Comparison of ENCODE assay signal across 18 cellular contexts in the genomic region with DNA sequence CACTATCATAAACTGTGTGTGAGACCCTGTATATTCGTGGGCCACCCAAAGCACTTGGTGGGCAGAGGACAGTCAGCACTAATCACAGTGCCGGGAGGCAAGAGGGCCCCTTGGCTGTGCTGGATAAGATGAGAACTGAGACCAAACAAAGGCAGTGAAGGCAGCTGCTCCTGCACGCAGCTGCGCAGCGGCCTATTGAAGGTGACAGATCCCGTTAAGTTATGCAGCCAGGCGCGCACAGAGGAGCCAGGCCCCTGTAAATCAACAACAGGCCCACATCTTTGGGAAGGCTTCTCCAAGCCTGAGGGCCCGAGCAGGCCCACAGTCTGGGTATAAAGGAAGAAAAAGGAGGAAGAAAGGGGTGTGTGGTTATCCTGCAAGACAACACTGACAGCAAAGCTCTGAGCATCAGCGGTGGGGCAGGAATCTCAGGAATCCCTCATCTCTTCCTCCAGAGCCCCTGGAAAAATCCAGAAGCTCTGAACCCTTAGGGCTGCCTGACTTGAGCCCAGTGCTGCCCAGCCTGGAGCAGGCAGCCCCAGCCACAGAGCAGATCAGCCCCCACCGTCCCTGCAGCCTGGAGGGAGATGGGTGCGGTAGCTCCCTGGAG.
DNase-seq lines count a peak whose midpoint lies in the region; ATAC-seq and TF ChIP-seq lines count a peak whose summit lies in the region.
"Had no signal": no experiment of that assay in that cellular context is flagged by ENCODE, and none has a peak within 500 bp of the region (broad histone marks: within the 10 kb centered on the region; RNA-seq: fewer than 3 reads in every experiment).

No MANE protein-coding gene starts in this region.

- H3K27me3 Mint-ChIP-seq in Calu3 (ENCODE audit: unreplicated experiment) = no peaks in the 10 kb centered on the region

- no TSS peak for BruUV-seq in Calu3 (replicated peaks; lab: Mats Ljungman, UMichigan)

- TF ChIP-seq CTCF in Calu3 (IDR thresholded peaks at IDR 0.05; ENCODE audit: unreplicated experiment) = no peak

- no peaks in the 10 kb centered on the region for H3K4me1 Mint-ChIP-seq in Calu3 (ENCODE audit: low read depth, unreplicated experiment)
- H3K4me1 Mint-ChIP-seq: activated naive CD4-positive, alpha-beta T cell treated with anti-CD3 and anti-CD28 coated beads, Interleukin-2, amount 10 ng/mL, durations not matched to agents 7 days and 5 days; naive thymus-derived CD4-positive, alpha-beta T cell had no signal

- no peaks in the 10 kb centered on the region for H3K9me3 Mint-ChIP-seq in Calu3 (ENCODE audit: low read depth, unreplicated experiment)
- H3K9me3 Mint-ChIP-seq: activated naive CD4-positive, alpha-beta T cell treated with anti-CD3 and anti-CD28 coated beads, Interleukin-2, amount 10 ng/mL, durations not matched to agents 7 days and 5 days; CD8-positive, alpha-beta T cell had no signal

- no peaks in the 10 kb centered on the region for H3K36me3 ChIP-seq in SJCRH30
- no peaks in the 10 kb centered on the region for H3K36me3 ChIP-seq in skeletal muscle tissue (ENCODE audit: control insufficient read depth in 3 of 3, insufficient read depth in 3 of 3, low read length in 3 of 3)
- H3K36me3 ChIP-seq: right atrium auricular region, suprapubic skin had no signal

- DNase-seq in NCI-H748 (lab: John Stamatoyannopoulos, UW; ENCODE audit: unreplicated experiment) (peak; percentile 5), NCI-H748 treated with DMSO at 0.1 percent for 48 hours (lab: John Stamatoyannopoulos, UW) (no peak), SJCRH30 (peak; percentile 96 to 98), left kidney (ENCODE audit: low read depth, low spot score) (peak; percentile 83), Calu3 (no peak), pons (ENCODE audit: low spot score) (no peak)
- DNase-seq: 8988T; activated naive CD4-positive, alpha-beta T cell treated with anti-CD3 and anti-CD28 coated beads, Interleukin-2, amount 10 ng/mL, durations not matched to agents 7 days and 5 days; CD8-positive, alpha-beta T cell; effector CD8-positive, alpha-beta T cell; HFFc6; naive thymus-derived CD4-positive, alpha-beta T cell; NCI-H2081; stimulated activated CD4-positive, alpha-beta T cell treated with anti-CD3 and anti-CD28 coated beads, Interleukin-1b, Interleukin-23, amount 100 ng/mL, for 48 hours had no signal

- H3K9me3 ChIP-seq in SJCRH30 (replicated peaks) = peaks cover 11% of the 10 kb centered on the region
- no peaks in the 10 kb centered on the region for H3K9me3 ChIP-seq in skeletal muscle tissue (ENCODE audit: control insufficient read depth in 3 of 3, low read length in 3 of 3)
- H3K9me3 ChIP-seq: right atrium auricular region, suprapubic skin had no signal

- H3K4me1 ChIP-seq in SJCRH30 = peaks cover 33% of the 10 kb centered on the region
- H3K4me1 ChIP-seq in skeletal muscle tissue (ENCODE audit: control insufficient read depth in 3 of 3, insufficient read depth in 3 of 3, low read length in 3 of 3) = peaks cover 9 to 29% (median 28%) of the 10 kb centered on the region in 3 donors
- H3K4me1 ChIP-seq: suprapubic skin had no signal

- no peaks in the 10 kb centered on the region for H3K27me3 ChIP-seq in SJCRH30
- no peaks in the 10 kb centered on the region for H3K27me3 ChIP-seq in skeletal muscle tissue (ENCODE audit: control insufficient read depth in 3 of 3, insufficient read depth in 3 of 3, low read length in 3 of 3)
- H3K27me3 ChIP-seq: right atrium auricular region, suprapubic skin had no signal

- ATAC-seq in HG02938 (IDR thresholded peaks at IDR 0.05; ENCODE audit: unreplicated experiment) = no peak
- ATAC-seq: CD8-positive, alpha-beta T cell; naive thymus-derived CD4-positive, alpha-beta T cell had no signal

- intact Hi-C loops in Calu3 (cut with micrococcal nuclease; ENCODE audit: unreplicated experiment) = no loop called here

- peak overlapping the region; percentile 64 to 82 (median 71) for H3K9ac ChIP-seq in skeletal muscle tissue (ENCODE audit: low read depth in 1 of 3, low read length in 3 of 3)

- no peak overlapping the region for H3K27ac Mint-ChIP-seq in Calu3 (ENCODE audit: unreplicated experiment)
- H3K27ac Mint-ChIP-seq: activated naive CD4-positive, alpha-beta T cell treated with anti-CD3 and anti-CD28 coated beads, Interleukin-2, amount 10 ng/mL, durations not matched to agents 7 days and 5 days; CD8-positive, alpha-beta T cell; HFFc6; naive thymus-derived CD4-positive, alpha-beta T cell had no signal

- no peaks in the 10 kb centered on the region for H3K36me3 Mint-ChIP-seq in Calu3 (ENCODE audit: insufficient read depth, unreplicated experiment)
- H3K36me3 Mint-ChIP-seq: activated naive CD4-positive, alpha-beta T cell treated with anti-CD3 and anti-CD28 coated beads, Interleukin-2, amount 10 ng/mL, durations not matched to agents 7 days and 5 days; CD8-positive, alpha-beta T cell; naive thymus-derived CD4-positive, alpha-beta T cell had no signal

- H3K27ac ChIP-seq in SJCRH30 = peak overlapping the region; percentile 90
- H3K27ac ChIP-seq in skeletal muscle tissue (ENCODE audit: low read depth, low read length) = peak overlapping the region; percentile 95
- H3K27ac ChIP-seq: right atrium auricular region, suprapubic skin had no signal

- no peak overlapping the region for H3K4me3 Mint-ChIP-seq in Calu3 (ENCODE audit: low read depth, unreplicated experiment)
- H3K4me3 Mint-ChIP-seq: activated naive CD4-positive, alpha-beta T cell treated with anti-CD3 and anti-CD28 coated beads, Interleukin-2, amount 10 ng/mL, durations not matched to agents 7 days and 5 days; CD8-positive, alpha-beta T cell; HFFc6; naive thymus-derived CD4-positive, alpha-beta T cell had no signal

- H3K4me3 ChIP-seq in SJCRH30 = peak overlapping the region; percentile 1; the same call in 1 of the 2 replicates
- H3K4me3 ChIP-seq in skeletal muscle tissue (ENCODE audit: low read length in 3 of 3) = peak overlapping the region in 1 of 3 donors; percentile 45
- H3K4me3 ChIP-seq: right atrium auricular region, suprapubic skin had no signal

- CTCF ChIA-PET in Calu3 (lab: Charles Lee) = no interaction called here

Comparison
In these comparisons a context has a peak if more than half of its experiments do, and no peak if none do; other contexts are left out.
1. DNase-seq: peak in NCI-H748 (single experiment), SJCRH30 (2 of 2) and left kidney (single experiment); none in NCI-H748 treated with DMSO at 0.1 percent for 48 hours (single experiment), Calu3 (single experiment) and pons (single experiment).